Comparison of ENCODE assay signal across 9 cellular contexts in genomic region chr11:130580372-130580771, GRCh38.
DNase-seq lines count a peak whose midpoint lies in the region; ATAC-seq, FAIRE-seq and TF ChIP-seq lines count a peak whose summit lies in the region.
"Had no signal": no experiment of that assay in that cellular context is flagged by ENCODE, and none has a peak within 500 bp of the region (broad histone marks: within the 10 kb centered on the region; RNA-seq: fewer than 3 reads in every experiment).

No MANE protein-coding gene starts in this region.

- intact Hi-C loops in PC-3 (cut with micrococcal nuclease): loop anchor here (2.0 kb wide), 1 partner anchor 56 kb away; no protein-coding TSS in a partner anchor
- intact Hi-C loops in ovary (cut with DNase I): no loop called here

- no peaks in the 10 kb centered on the region for H3K9me3 ChIP-seq in PC-3 (ENCODE audit: low read length)
- no peaks in the 10 kb centered on the region for H3K9me3 ChIP-seq in ovary

- H3K27ac ChIP-seq in PC-3 (ENCODE audit: low read length) (peak overlapping the region; percentile 84), ovary (no peak overlapping the region)
- H3K27ac ChIP-seq: parathyroid adenoma had no signal

- TF ChIP-seq CTCF in PC-3 (conservative IDR thresholded peaks at IDR 0.05; ENCODE audit: low read depth, low read length) (no peak), foreskin fibroblast (IDR thresholded peaks at IDR 0.05; ENCODE audit: low read depth, low read length) (no peak), ovary (IDR thresholded peaks at IDR 0.05) (no peak), D721Med (IDR thresholded peaks at IDR 0.05; ENCODE audit: insufficient read depth, missing control alignments) (no peak)

- no peaks in the 10 kb centered on the region for H4K20me1 ChIP-seq in PC-3 (ENCODE audit: low read length)

- ATAC-seq in PC-3 (peak; percentile 93), GM18511 (IDR thresholded peaks at IDR 0.05; ENCODE audit: unreplicated experiment) (no peak)

- DNase-seq in DMS153 treated with DMSO at 0.1 percent for 48 hours (lab: John Stamatoyannopoulos, UW; ENCODE audit: unreplicated experiment) (peak; percentile 73), PC-3 (peak; percentile 94), foreskin fibroblast (peak; percentile 69 to 86), ovary (peak; percentile 38 to 69 (median 53)), DMS79 treated with DMSO at 0.1 percent for 48 hours (lab: John Stamatoyannopoulos, UW) (no peak), D721Med (ENCODE audit: insufficient read length, low spot score) (no peak), DMS79 (lab: John Stamatoyannopoulos, UW) (no peak)

- no peaks in the 10 kb centered on the region for H3K9me2 ChIP-seq in PC-3 (replicated peaks; ENCODE audit: low read length)

- no peak overlapping the region for H2AFZ ChIP-seq in PC-3 (ENCODE audit: low read length)
- H2AFZ ChIP-seq: parathyroid adenoma had no signal

- no peak for FAIRE-seq in D721Med (lab: Jason Lieb, UNC)

- CTCF ChIA-PET in PC-3 (lab: Charles Lee): no interaction called here

- no TSS peak for BruUV-seq in PC-3 (replicated peaks; lab: Mats Ljungman, UMichigan)

- no peaks in the 10 kb centered on the region for H3K79me2 ChIP-seq in PC-3 (ENCODE audit: low read length)
- H3K79me2 ChIP-seq: parathyroid adenoma had no signal

- H3K36me3 ChIP-seq in PC-3 (ENCODE audit: low read depth, low read length) (no peaks in the 10 kb centered on the region), ovary (no peaks in the 10 kb centered on the region)

- POLR2A ChIA-PET in PC-3 (lab: Charles Lee; ENCODE audit: unreplicated experiment): no interaction called here

- H3K27me3 ChIP-seq in PC-3 (ENCODE audit: low read length): no peaks in the 10 kb centered on the region
- no peaks in the 10 kb centered on the region for H3K27me3 ChIP-seq in ovary

- no peak for TF ChIP-seq EP300 in ovary (IDR thresholded peaks at IDR 0.05)

- H3K4me2 ChIP-seq in PC-3 (ENCODE audit: low read length): peak overlapping the region; percentile 30

- H3K4me3 ChIP-seq in PC-3 (ENCODE audit: low read length) (no peak overlapping the region), foreskin fibroblast (ENCODE audit: low read depth in 1 of 2, low read length in 2 of 2) (no peak overlapping the region), ovary (no peak overlapping the region)

- TF ChIP-seq POLR2A in ovary (IDR thresholded peaks at IDR 0.05): no peak

- H3K4me1 ChIP-seq in PC-3 (ENCODE audit: insufficient read depth, low read length) (peaks cover 30% of the 10 kb centered on the region), ovary (ENCODE audit: insufficient read depth) (peaks cover 9% of the 10 kb centered on the region)
- H3K4me1 ChIP-seq: parathyroid adenoma had no signal

- H3F3A ChIP-seq in PC-3 (ENCODE audit: low read length, unreplicated experiment): peaks cover 5% of the 10 kb centered on the region

- peak overlapping the region; percentile 59 for H3K9ac ChIP-seq in PC-3 (ENCODE audit: low read length)
- H3K9ac ChIP-seq: parathyroid adenoma had no signal

- 7 to 13% (median 8%) methylated on average over 4 of the region's 4 CpGs for WGBS in ovary, 3 donors

Comparison
In these comparisons a context has a peak if more than half of its experiments do, and no peak if none do; other contexts are left out.
1. DNase-seq: peak in DMS153 treated with DMSO at 0.1 percent for 48 hours (single experiment), PC-3 (single experiment), foreskin fibroblast (2 of 2) and ovary (5 of 5); none in DMS79 treated with DMSO at 0.1 percent for 48 hours (single experiment), D721Med (single experiment) and DMS79 (single experiment).